In the genomic region with DNA sequence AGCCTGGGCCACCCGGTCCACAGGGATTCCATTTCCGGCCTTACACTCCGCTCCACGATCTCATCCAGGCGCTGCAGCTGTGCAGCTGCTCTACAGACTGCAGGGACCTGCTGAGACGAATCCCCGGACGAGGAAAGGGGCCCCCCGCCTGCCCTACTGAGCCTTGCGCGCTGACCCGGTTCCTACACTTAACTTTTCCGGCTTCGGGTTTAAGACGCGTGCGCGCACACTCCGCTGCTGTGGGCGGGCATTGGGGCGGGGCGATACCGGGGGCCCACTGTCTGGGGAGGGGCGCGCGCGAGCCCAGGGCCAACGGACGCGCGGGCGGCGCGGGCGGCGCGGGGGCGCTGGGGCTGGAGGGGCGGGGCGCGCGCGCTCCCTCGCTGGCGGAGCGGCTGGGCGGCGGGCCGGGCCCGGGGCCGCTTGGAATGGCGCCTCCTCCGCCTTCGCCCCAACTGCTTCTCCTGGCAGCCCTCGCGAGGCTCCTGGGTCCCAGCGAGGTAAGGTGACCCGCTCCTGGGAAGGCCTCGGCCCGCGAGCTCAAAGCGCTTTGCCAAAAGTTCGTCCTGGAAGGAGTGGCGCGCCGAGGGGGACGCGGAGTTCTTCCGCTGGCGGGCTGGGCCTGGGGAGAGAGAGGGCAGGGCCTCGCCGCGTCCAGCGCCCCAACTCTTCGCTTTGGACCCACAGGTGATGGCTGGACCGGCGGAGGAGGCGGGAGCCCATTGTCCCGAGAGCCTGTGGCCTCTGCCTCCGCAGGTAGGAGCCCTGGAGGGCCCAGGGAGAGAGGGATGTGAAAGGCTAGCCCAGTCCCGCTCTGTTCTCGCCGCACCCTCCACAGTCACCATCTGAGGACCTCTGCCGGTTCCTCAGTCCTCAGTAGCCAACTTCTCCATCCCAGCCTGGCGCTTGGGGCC, we compare ENCODE assay signal across 8 cellular contexts. TPM values are rescaled to one million over a fixed set of nuclear protein-coding genes. Genes with fewer than 3 reads are reported as not detected.
A peak's percentile ranks its signal among the peaks of the same experiment; 100 is the strongest.
DNase-seq lines count a peak whose midpoint lies in the region; ATAC-seq and TF ChIP-seq lines count a peak whose summit lies in the region.

A gene with protein sequence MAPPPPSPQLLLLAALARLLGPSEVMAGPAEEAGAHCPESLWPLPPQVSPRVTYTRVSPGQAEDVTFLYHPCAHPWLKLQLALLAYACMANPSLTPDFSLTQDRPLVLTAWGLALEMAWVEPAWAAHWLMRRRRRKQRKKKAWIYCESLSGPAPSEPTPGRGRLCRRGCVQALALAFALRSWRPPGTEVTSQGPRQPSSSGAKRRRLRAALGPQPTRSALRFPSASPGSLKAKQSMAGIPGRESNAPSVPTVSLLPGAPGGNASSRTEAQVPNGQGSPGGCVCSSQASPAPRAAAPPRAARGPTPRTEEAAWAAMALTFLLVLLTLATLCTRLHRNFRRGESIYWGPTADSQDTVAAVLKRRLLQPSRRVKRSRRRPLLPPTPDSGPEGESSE (plus strand): TSS at position 371 of the 914 bp plus-strand sequence. CDS start 58 bp downstream, at position 429.

- peaks cover 5% of the 10 kb centered on the region for H3K4me1 Mint-ChIP-seq in endothelial cell (ENCODE audit: unreplicated experiment)

- peak within 1 kb of the TSS; percentile 98 for H3K4me2 ChIP-seq in OCI-LY3 (ENCODE audit: low read length)

- H3K27ac ChIP-seq in OCI-LY3 (ENCODE audit: low read length): peak within 1 kb of the TSS; percentile 82

- TF ChIP-seq POLR2A in GM19099 (IDR thresholded peaks at IDR 0.05; ENCODE audit: extremely low read depth, insufficient read length, low read depth): peak; percentile 80

- H3K27ac Mint-ChIP-seq in endothelial cell (ENCODE audit: unreplicated experiment): no peak within 1 kb of the TSS

- peak within 1 kb of the TSS; percentile 96 for H3K4me3 ChIP-seq in OCI-LY3 (ENCODE audit: low read length)
- H3K4me3 ChIP-seq in mononuclear cell (ENCODE audit: low read length): peak within 1 kb of the TSS; percentile 62

- peak within 1 kb of the TSS; percentile 91 for H3K4me3 Mint-ChIP-seq in endothelial cell (ENCODE audit: unreplicated experiment)

- peaks cover 6% of the 10 kb centered on the region for H3K36me3 Mint-ChIP-seq in endothelial cell (ENCODE audit: low read depth, unreplicated experiment)

- no peaks in the 10 kb centered on the region for H3K9me3 ChIP-seq in OCI-LY3 (ENCODE audit: insufficient read depth, low read length)
- no peaks in the 10 kb centered on the region for H3K9me3 ChIP-seq in mononuclear cell (ENCODE audit: low read depth, low read length)

- ATAC-seq in HG03571 (IDR thresholded peaks at IDR 0.05; ENCODE audit: unreplicated experiment): peak; percentile 25

- TF ChIP-seq CTCF in OCI-LY3 (IDR thresholded peaks at IDR 0.05; ENCODE audit: low read depth, low read length): no peak
- TF ChIP-seq CTCF in endothelial cell (IDR thresholded peaks at IDR 0.05; ENCODE audit: unreplicated experiment): no peak

- peaks cover 26% of the 10 kb centered on the region for H3K79me2 ChIP-seq in OCI-LY3 (ENCODE audit: low read length)

- no peaks in the 10 kb centered on the region for H4K20me1 ChIP-seq in OCI-LY3 (ENCODE audit: insufficient read depth, low read length)

- peak within 1 kb of the TSS; percentile 73; the same call in 1 of the 2 replicates for H2AFZ ChIP-seq in OCI-LY3 (ENCODE audit: low read depth, low read length)

- H3K4me1 ChIP-seq in OCI-LY3 (ENCODE audit: low read length): peaks cover 19% of the 10 kb centered on the region
- H3K4me1 ChIP-seq in mononuclear cell (ENCODE audit: insufficient read depth, low read length): peaks cover 51% of the 10 kb centered on the region

- no peaks in the 10 kb centered on the region for H3K36me3 ChIP-seq in OCI-LY3 (replicated peaks; ENCODE audit: low read depth, low read length)

- peak within 1 kb of the TSS; percentile 85 for H3K9ac ChIP-seq in OCI-LY3 (ENCODE audit: low read length)

- peaks cover 12% of the 10 kb centered on the region for H3K27me3 Mint-ChIP-seq in endothelial cell (ENCODE audit: unreplicated experiment)

- no peaks in the 10 kb centered on the region for H3K9me3 Mint-ChIP-seq in endothelial cell (ENCODE audit: unreplicated experiment)

- DNase-seq in AG20443 (ENCODE audit: low spot score) (peak; percentile 93), endothelial cell (ENCODE audit: low spot score) (peak; percentile 73)
- peak; percentile 93 for DNase-seq in activated CD8-positive, alpha-beta memory T cell treated with anti-CD3 and anti-CD28 coated beads, Interleukin-2, amount 50 U/mL, for 4 hours
- peak; percentile 94 for DNase-seq in stimulated activated CD8-positive, alpha-beta memory T cell treated with anti-CD3 and anti-CD28 coated beads, Interleukin-4, amount 100 ng/mL, for 48 hours

- H3K27me3 ChIP-seq in OCI-LY3 (ENCODE audit: low read depth, low read length) (no peaks in the 10 kb centered on the region), mononuclear cell (ENCODE audit: insufficient read depth, low read length) (no peaks in the 10 kb centered on the region)

RNA-seq across cellular contexts. Expression of the gene that starts here (rescaled TPM):
- 15.7 TPM for total RNA-seq in endothelial cell (ENCODE audit: unreplicated experiment)
- total RNA-seq in mononuclear cell: 25.0 TPM

Comparison
In these comparisons a context has a peak if more than half of its experiments do, and no peak if none do; other contexts are left out.
1. Peak in every context shown above with its lines: DNase-seq, ATAC-seq, H3K4me3 ChIP-seq and H3K27ac ChIP-seq.